In the genomic region with DNA sequence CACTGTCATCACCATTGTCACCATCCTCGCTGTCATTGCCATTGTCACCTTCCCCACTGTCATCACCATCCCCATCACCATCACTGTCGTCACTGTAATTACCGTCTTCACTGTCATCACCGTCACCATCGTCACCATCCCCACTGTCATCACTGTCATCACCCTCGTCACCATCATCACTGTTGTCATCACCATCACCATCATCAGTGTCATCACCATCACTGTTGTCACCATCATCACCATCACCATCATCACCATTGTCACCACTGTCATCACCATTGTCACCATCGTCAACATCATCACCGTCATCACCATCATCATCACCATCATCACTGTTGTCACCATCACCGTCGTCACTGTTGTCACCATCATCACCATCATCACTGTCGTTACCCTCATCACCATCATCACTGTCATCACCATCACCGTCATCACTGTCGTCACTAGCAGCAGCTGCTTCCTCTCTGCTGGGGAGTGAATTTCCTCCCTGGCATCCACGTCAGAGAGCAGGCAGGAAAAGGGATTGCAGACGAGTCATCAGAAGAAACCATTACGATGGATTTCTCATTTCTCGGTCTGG, we compare ENCODE assay signal across 16 cellular contexts. TPM values are rescaled to one million over a fixed set of nuclear protein-coding genes. Genes with fewer than 3 reads are reported as not detected.
A peak's percentile ranks its signal among the peaks of the same experiment; 100 is the strongest.
DNase-seq lines count a peak whose midpoint lies in the region; ATAC-seq, FAIRE-seq and TF ChIP-seq lines count a peak whose summit lies in the region.
"Had no signal": no experiment of that assay in that cellular context is flagged by ENCODE, and none has a peak within 500 bp of the region (broad histone marks: within the 10 kb centered on the region; RNA-seq: fewer than 3 reads in every experiment).

No MANE protein-coding gene starts in this region.

- H2AFZ ChIP-seq in HepG2 (ENCODE audit: low read length), result no peak overlapping the region

- H3K4me1 Mint-ChIP-seq in activated T-cell treated with anti-CD3 and anti-CD28 coated beads, Interleukin-2, amount 50 U/mL, for 4 hours (ENCODE audit: low read depth), result no peaks in the 10 kb centered on the region

- H3K79me2 ChIP-seq in HepG2 (ENCODE audit: insufficient read depth, low read length), result no peaks in the 10 kb centered on the region

- FAIRE-seq in HepG2 (lab: Jason Lieb, UNC), result no peak

- BruUV-seq in HepG2 (replicated peaks; lab: Mats Ljungman, UMichigan), result no TSS peak

- no peak overlapping the region for H3K4me3 ChIP-seq in HepG2 (replicated peaks in 1 of 3; ENCODE audit: insufficient read depth in 1 of 3, low read depth in 2 of 3, low read length in 3 of 3)
- no peak overlapping the region for H3K4me3 ChIP-seq in right lobe of liver
- H3K4me3 ChIP-seq in H7 (ENCODE audit: insufficient read depth, low read depth, low read length), result no peak overlapping the region

- no peak overlapping the region for H3K4me2 ChIP-seq in HepG2 (ENCODE audit: low read depth, low read length)

- no peaks in the 10 kb centered on the region for H4K20me1 ChIP-seq in HepG2 (ENCODE audit: insufficient read depth, low read length)

- TF ChIP-seq RAD21 in HepG2 (CRISPR knock-in tag; IDR thresholded peaks at IDR 0.05), result no peak

- H3K9me3 Mint-ChIP-seq in activated T-cell treated with anti-CD3 and anti-CD28 coated beads, Interleukin-2, amount 50 U/mL, for 4 hours, result no peaks in the 10 kb centered on the region

- no peak for TF ChIP-seq POLR2A in HepG2 (IDR thresholded peaks at IDR 0.05; ENCODE audit: insufficient read depth in 1 of 2, low read depth in 2 of 2, low read length in 2 of 2)
- TF ChIP-seq POLR2A in right lobe of liver (IDR thresholded peaks at IDR 0.05), result no peak

- peaks cover 3 to 33% of the 10 kb centered on the region in 2 experiments for H3K27me3 ChIP-seq in HepG2 (ENCODE audit: control insufficient read depth in 1 of 2, insufficient read depth in 2 of 2, low read length in 2 of 2)
- H3K27me3 ChIP-seq in right lobe of liver, result no peaks in the 10 kb centered on the region
- H3K27me3 ChIP-seq in H7 (ENCODE audit: control insufficient read depth, insufficient read depth, low read length), result no peaks in the 10 kb centered on the region

- POLR2A ChIA-PET in HepG2 (lab: Yijun Ruan, JAX), result no interaction called here

- H3K36me3 ChIP-seq in HepG2 (replicated peaks in 1 of 2; ENCODE audit: control insufficient read depth in 1 of 2, insufficient read depth in 2 of 2, low read length in 2 of 2) (no peaks in the 10 kb centered on the region), right lobe of liver (no peaks in the 10 kb centered on the region), H7 (replicated peaks; ENCODE audit: control insufficient read depth, insufficient read depth, low read length) (no peaks in the 10 kb centered on the region)

- no peaks in the 10 kb centered on the region for H3K4me1 ChIP-seq in HepG2 (ENCODE audit: insufficient read depth, low read length)
- no peaks in the 10 kb centered on the region for H3K4me1 ChIP-seq in right lobe of liver

- 58% methylated on average over 17 of the region's 17 CpGs for WGBS in HepG2 (ENCODE audit: low lambda C conversion rate)
- WGBS in right lobe of liver (ENCODE audit: insufficient coverage, low coverage, low lambda C conversion rate, missing lambda C conversion rate), result 79% methylated on average over 17 of the region's 17 CpGs

- peaks cover 12% of the 10 kb centered on the region for H3K27me3 Mint-ChIP-seq in activated T-cell treated with anti-CD3 and anti-CD28 coated beads, Interleukin-2, amount 50 U/mL, for 4 hours (ENCODE audit: low read depth)

- no peak overlapping the region for H3K27ac ChIP-seq in HepG2 (ENCODE audit: extremely low read length, insufficient read depth, low read length)
- no peak overlapping the region for H3K27ac ChIP-seq in right lobe of liver
- H3K27ac ChIP-seq: foreskin keratinocyte had no signal

- CTCF ChIA-PET in HepG2 (lab: Yijun Ruan, JAX; ENCODE audit: low intra/inter-chr PET ratio, low total read pairs), result no interaction called here

- H3K4me3 Mint-ChIP-seq in activated T-cell treated with anti-CD3 and anti-CD28 coated beads, Interleukin-2, amount 50 U/mL, for 4 hours, result no peak overlapping the region

- H3K9me3 ChIP-seq in HepG2 (ENCODE audit: low read length), result no peaks in the 10 kb centered on the region
- no peaks in the 10 kb centered on the region for H3K9me3 ChIP-seq in right lobe of liver

- TF ChIP-seq EP300 in HepG2 (IDR thresholded peaks at IDR 0.05; ENCODE audit: low read depth in 2 of 2, low read length in 2 of 2), result no peak
- TF ChIP-seq EP300 in HepG2 (CRISPR knock-in tag; IDR thresholded peaks at IDR 0.05; ENCODE audit: borderline replicate concordance), result no peak

- intact Hi-C loops in HepG2 (cut with micrococcal nuclease; ENCODE audit: unreplicated experiment), result no loop called here
- intact Hi-C loops in right lobe of liver (cut with DNase I), result no loop called here

- in situ Hi-C loops in HepG2 (cut with HindIII; ENCODE audit: extremely low pct_ligation_motif_present, low pct_unique_long_range_greater_than_20kb), result no loop called here

- no peak overlapping the region for H3K9ac ChIP-seq in HepG2 (ENCODE audit: insufficient read depth, low read depth, low read length)

- DNase-seq in HepG2 (ENCODE audit: low spot score) (no peak), right lobe of liver (no peak), amniotic epithelial cell (ENCODE audit: low read depth) (peak; percentile 55), glomerular endothelial cell (ENCODE audit: extremely low read depth, low read depth, low spot score) (peak; percentile 41), H7 (no peak), DMS53 (lab: John Stamatoyannopoulos, UW) (no peak)
- DNase-seq in activated T-cell treated with anti-CD3 and anti-CD28 coated beads, Interleukin-2, amount 50 U/mL, for 4 hours, result no peak
- no peak for DNase-seq in activated CD4-positive, alpha-beta T cell treated with anti-CD3 and anti-CD28 coated beads, Interleukin-2, amount 50 U/mL, for 48 hours
- DNase-seq: activated CD4-positive, CD25-positive, alpha-beta regulatory T cell treated with anti-CD3 and anti-CD28 coated beads, Interleukin-2, amount 50 U/mL, for 72 hours; amniotic stem cell; DMS 273 treated with DMSO at 0.1 percent for 48 hours; NCI-H1436 treated with DMSO at 0.1 percent for 48 hours; occipital lobe; substantia nigra; SW 1271 had no signal

- ATAC-seq in HepG2 (no peak), right lobe of liver (no peak)
- no peak for ATAC-seq in activated T-cell treated with anti-CD3 and anti-CD28 coated beads, Interleukin-2, amount 50 U/mL, for 4 hours
- ATAC-seq: foreskin keratinocyte had no signal

- TF ChIP-seq CTCF in HepG2 (CRISPR knock-in tag; IDR thresholded peaks at IDR 0.05), result no peak
- no peak for TF ChIP-seq CTCF in right lobe of liver (IDR thresholded peaks at IDR 0.05)

- no peaks in the 10 kb centered on the region for H3K36me3 Mint-ChIP-seq in activated T-cell treated with anti-CD3 and anti-CD28 coated beads, Interleukin-2, amount 50 U/mL, for 4 hours (ENCODE audit: insufficient read depth)

TF ChIP-seq in HepG2, 621 proteins besides CTCF, POLR2A, EP300 and RAD21 (continues in another document):
- TF ChIP-seq ZNF207 (IDR thresholded peaks at IDR 0.05; ENCODE audit: borderline replicate concordance) (0 out of 2 replicates have a peak, but pooled peaks have one; percentile 81), SP1 (IDR thresholded peaks at IDR 0.05) (0 out of 2 replicates have a peak, but pooled peaks have one; percentile 19), SP1 (CRISPR knock-in tag; IDR thresholded peaks at IDR 0.05) (no peak), IKZF1 (IDR thresholded peaks at IDR 0.05) (0 out of 2 replicates have a peak, but pooled peaks have one; percentile 57), FOXA1 (IDR thresholded peaks at IDR 0.05) (peak; percentile 8; the same call in 1 of the 2 replicates), FOXA1 (CRISPR knock-in tag; IDR thresholded peaks at IDR 0.05) (no peak), CREB1 (IDR thresholded peaks at IDR 0.05) (peak; percentile 99), CREB1 (CRISPR knock-in tag; IDR thresholded peaks at IDR 0.05) (no peak), REPIN1 (CRISPR knock-in tag; IDR thresholded peaks at IDR 0.05; ENCODE audit: borderline replicate concordance, low read depth) (no peak), ATM (IDR thresholded peaks at IDR 0.05; ENCODE audit: borderline replicate concordance) (peak; percentile 30; the same call in 1 of the 2 replicates), FOXP1 (IDR thresholded peaks at IDR 0.05) (peak; percentile 56; the same call in 1 of the 2 replicates), FOXP1 (CRISPR knock-in tag; IDR thresholded peaks at IDR 0.05) (no peak), WIZ (CRISPR knock-in tag; IDR thresholded peaks at IDR 0.05) (no peak)

RNA-seq across cellular contexts. Expression of gene TMEM255B, which starts 27.3 kb away (rescaled TPM):
- total RNA-seq in HepG2 (2016; rRNA removed; fragmentation: Illumina TruSeq; extraction: Trizol) (0.03 TPM in 1 of 2 replicates, not detected in the other), right lobe of liver (10 to 100 TPM in 1 of 6 experiments, 1 to 10 TPM in 5; 2.5 to 10.4 (median 6.2) TPM), glomerular endothelial cell (64.3 and 79.0 TPM in 2 replicates)
- total RNA-seq in HepG2 (2016; cell fraction: cytosol; rRNA removed; fragmentation: Illumina TruSeq; extraction: Trizol; ENCODE audit: low read depth), result not detected in 2 replicates
- not detected in 2 replicates for total RNA-seq in HepG2 (2016; cell fraction: insoluble cytoplasmic fraction; rRNA removed; fragmentation: Illumina TruSeq; extraction: Trizol)
- total RNA-seq in HepG2 (2016; cell fraction: membrane; rRNA removed; fragmentation: Illumina TruSeq; extraction: Trizol), result not detected in 2 replicates
- not detected in 2 replicates for total RNA-seq in HepG2 (2016; cell fraction: nucleus; rRNA removed; fragmentation: Illumina TruSeq; extraction: Trizol)
- polyA plus RNA-seq in HepG2 (2011; rRNA removed), result 0.01 TPM in 1 of 2 replicates, not detected in the other
- polyA plus RNA-seq in HepG2 (2011; cell fraction: cytosol; rRNA removed), result 0.01 and 0.12 TPM in 2 replicates
- polyA plus RNA-seq in HepG2 (2011; cell fraction: nucleus; rRNA removed), result 0.02 and 0.03 TPM in 2 replicates
- polyA plus RNA-seq in HepG2 (2012), result 0.11 TPM in 1 of 2 replicates, not detected in the other
- polyA plus RNA-seq in HepG2 (2016; cell fraction: cytosol; fragmentation: Illumina TruSeq; extraction: Trizol; ENCODE audit: low read depth), result not detected in 2 replicates
- not detected in 2 replicates for polyA plus RNA-seq in HepG2 (2016; cell fraction: insoluble cytoplasmic fraction; fragmentation: Illumina TruSeq; extraction: Trizol; ENCODE audit: low read depth)
- polyA plus RNA-seq in HepG2 (2016; cell fraction: membrane; fragmentation: Illumina TruSeq; extraction: Trizol; ENCODE audit: low read depth), result not detected in 2 replicates
- not detected in 2 replicates for polyA plus RNA-seq in HepG2 (2016; cell fraction: nucleus; fragmentation: Illumina TruSeq; extraction: Trizol; ENCODE audit: insufficient read depth, low read depth)
- not detected in 2 replicates for polyA minus RNA-seq in HepG2 (2011; rRNA and poly(A)+ RNA removed; ENCODE audit: low replicate concordance)
- polyA minus RNA-seq in HepG2 (2011; cell fraction: cytosol; rRNA and poly(A)+ RNA removed), result not detected in 2 replicates
- polyA minus RNA-seq in HepG2 (2011; cell fraction: nucleus; rRNA and poly(A)+ RNA removed), result 0.12 and 0.13 TPM in 2 replicates
- 1 to 10 TPM; 1.1 to 1.4 (median 1.3) TPM for total RNA-seq in activated T-cell treated with anti-CD3 and anti-CD28 coated beads, Interleukin-2, amount 50 U/mL, for 4 hours
- total RNA-seq in H7 (2014; rRNA removed; shearing (Covaris generic)), result 0.70 and 2.7 TPM in 2 replicates

Comparison
In these comparisons a context has a peak if more than half of its experiments do, and no peak if none do; other contexts are left out.
1. DNase-seq: peak in amniotic epithelial cell (single experiment) and glomerular endothelial cell (single experiment); none in HepG2 (single experiment), right lobe of liver (0 of 3), activated T-cell treated with anti-CD3 and anti-CD28 coated beads, Interleukin-2, amount 50 U/mL, for 4 hours (single experiment), H7 (single experiment), DMS53 (single experiment) and activated CD4-positive, alpha-beta T cell treated with anti-CD3 and anti-CD28 coated beads, Interleukin-2, amount 50 U/mL, for 48 hours (0 of 2).